Comparison of ENCODE assay signal across 8 cellular contexts in the genomic region with DNA sequence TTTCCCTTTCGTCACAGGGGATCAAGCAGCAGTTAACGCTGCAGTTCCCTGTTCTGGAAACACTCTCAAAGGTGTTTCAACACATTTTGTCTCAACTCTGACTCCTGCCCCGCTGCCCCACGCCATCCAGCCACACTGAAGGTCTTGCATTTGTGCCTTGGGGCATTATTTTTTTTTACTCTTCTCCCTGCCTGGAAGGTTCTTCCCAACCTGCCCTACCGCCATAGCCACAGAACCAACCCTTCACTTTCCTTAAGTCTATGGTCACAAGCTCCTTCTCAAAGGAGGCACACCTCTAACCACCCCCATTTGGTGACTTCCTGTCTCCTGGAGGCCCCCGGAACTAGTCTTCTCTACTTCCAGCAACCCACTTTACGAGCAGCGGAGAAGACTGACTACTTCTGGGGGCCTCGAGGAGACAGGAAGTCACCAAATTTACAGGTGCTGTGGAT. TPM values are rescaled to one million over a fixed set of nuclear protein-coding genes. Genes with fewer than 3 reads are reported as not detected.
DNase-seq lines count a peak whose midpoint lies in the region; ATAC-seq and TF ChIP-seq lines count a peak whose summit lies in the region.

No MANE protein-coding gene starts in this region.

- peaks cover 13% of the 10 kb centered on the region for H3K4me1 Mint-ChIP-seq in activated T-cell treated with anti-CD3 and anti-CD28 coated beads, Interleukin-2, amount 50 U/mL, for 72 hours (ENCODE audit: low read depth)
- H3K4me1 Mint-ChIP-seq in glutamatergic neuron (ENCODE audit: low read depth, unreplicated experiment): no peaks in the 10 kb centered on the region

- H3K27me3 Mint-ChIP-seq in activated T-cell treated with anti-CD3 and anti-CD28 coated beads, Interleukin-2, amount 50 U/mL, for 72 hours (ENCODE audit: low read depth): peaks cover 21% of the 10 kb centered on the region
- no peaks in the 10 kb centered on the region for H3K27me3 Mint-ChIP-seq in glutamatergic neuron (ENCODE audit: unreplicated experiment)

- TF ChIP-seq CTCF in glutamatergic neuron (IDR thresholded peaks at IDR 0.05; ENCODE audit: partially characterized antibody, unreplicated experiment): no peak

- H3K36me3 Mint-ChIP-seq in activated T-cell treated with anti-CD3 and anti-CD28 coated beads, Interleukin-2, amount 50 U/mL, for 72 hours (ENCODE audit: insufficient read depth in 2 of 2): peaks cover 3 to 6% of the 10 kb centered on the region in 2 donors
- H3K36me3 Mint-ChIP-seq in glutamatergic neuron (ENCODE audit: unreplicated experiment): no peaks in the 10 kb centered on the region

- ATAC-seq in GM19463 (IDR thresholded peaks at IDR 0.05; ENCODE audit: unreplicated experiment) (peak; percentile 81), HG03135 (IDR thresholded peaks at IDR 0.05; ENCODE audit: unreplicated experiment) (peak; percentile 90)
- ATAC-seq in activated T-cell treated with anti-CD3 and anti-CD28 coated beads, Interleukin-2, amount 50 U/mL, for 72 hours (replicated peaks in 1 of 2): peak; percentile 78 to 79

- peaks cover 1 to 3% of the 10 kb centered on the region in 2 donors for H3K9me3 Mint-ChIP-seq in activated T-cell treated with anti-CD3 and anti-CD28 coated beads, Interleukin-2, amount 50 U/mL, for 72 hours
- peaks cover 2% of the 10 kb centered on the region for H3K9me3 Mint-ChIP-seq in glutamatergic neuron (ENCODE audit: unreplicated experiment)

- peak overlapping the region; percentile 93 for H3K27ac Mint-ChIP-seq in activated T-cell treated with anti-CD3 and anti-CD28 coated beads, Interleukin-2, amount 50 U/mL, for 72 hours
- H3K27ac Mint-ChIP-seq in glutamatergic neuron (ENCODE audit: unreplicated experiment): no peak overlapping the region

- peak overlapping the region; percentile 80 to 83 for H3K4me3 Mint-ChIP-seq in activated T-cell treated with anti-CD3 and anti-CD28 coated beads, Interleukin-2, amount 50 U/mL, for 72 hours
- no peak overlapping the region for H3K4me3 Mint-ChIP-seq in glutamatergic neuron (ENCODE audit: unreplicated experiment)

- DNase-seq in activated T-cell treated with anti-CD3 and anti-CD28 coated beads, Interleukin-2, amount 50 U/mL, for 72 hours: peak; percentile 21 to 37
- peak; percentile 36 for DNase-seq in stimulated activated CD4-positive, alpha-beta T cell treated with anti-CD3 and anti-CD28 coated beads, Interleukin-4, amount 100 ng/mL, for 24 hours
- DNase-seq in mesenteric fat pad (ENCODE audit: low spot score): no peak
- DNase-seq in cerebellum (ENCODE audit: low spot score): no peak
- no peak for DNase-seq in glutamatergic neuron
- no peak for DNase-seq in NCI-H1436 (lab: John Stamatoyannopoulos, UW)

RNA-seq across cellular contexts. Expression of gene KL, which starts 17.2 kb away (rescaled TPM):
- under 1 TPM; 0.69 to 0.99 TPM for total RNA-seq in activated T-cell treated with anti-CD3 and anti-CD28 coated beads, Interleukin-2, amount 50 U/mL, for 72 hours
- total RNA-seq in mesenteric fat pad (4.4 TPM), cerebellum (1.5 TPM), glutamatergic neuron (ENCODE audit: unreplicated experiment) (not detected)

Comparison
In these comparisons a context has a peak if more than half of its experiments do, and no peak if none do; other contexts are left out.
1. DNase-seq: peak in activated T-cell treated with anti-CD3 and anti-CD28 coated beads, Interleukin-2, amount 50 U/mL, for 72 hours (2 of 2) and stimulated activated CD4-positive, alpha-beta T cell treated with anti-CD3 and anti-CD28 coated beads, Interleukin-4, amount 100 ng/mL, for 24 hours (single experiment); none in mesenteric fat pad (single experiment), cerebellum (single experiment), glutamatergic neuron (single experiment) and NCI-H1436 (single experiment).
2. Peak in every context shown above with its lines, with median percentiles within 50 percentile points of each other: ATAC-seq.